17 cellular contexts compared by ENCODE assay signal in the genomic region with DNA sequence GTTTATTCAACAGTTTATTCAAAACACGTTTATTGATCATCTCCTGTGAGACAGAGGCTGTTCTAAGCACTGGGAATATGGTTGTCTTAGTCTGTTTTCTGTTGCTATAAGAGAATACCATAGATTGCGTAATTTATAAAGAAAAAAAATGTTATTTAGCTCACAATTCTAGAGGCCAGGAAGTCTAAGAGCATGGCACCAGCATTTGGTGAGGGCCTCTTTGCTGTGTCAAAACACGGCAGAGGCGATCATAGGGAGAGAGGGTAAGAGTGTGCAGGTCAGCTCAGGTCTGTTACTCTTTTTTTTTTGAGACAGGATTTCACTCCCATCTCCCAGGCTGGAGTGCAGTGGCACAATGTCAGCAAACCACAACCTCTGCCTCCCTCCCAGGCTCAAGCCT. TPM values are rescaled to one million over a fixed set of nuclear protein-coding genes. Genes with fewer than 3 reads are reported as not detected.
"Had no signal": no experiment of that assay in that cellular context is flagged by ENCODE, and none has a peak within 500 bp of the region (broad histone marks: within the 10 kb centered on the region; RNA-seq: fewer than 3 reads in every experiment).

No MANE protein-coding gene starts in this region.

- H3K27ac Mint-ChIP-seq: activated CD4-positive, alpha-beta memory T cell treated with anti-CD3 and anti-CD28 coated beads, Interleukin-2, amount 10 ng/mL, durations not matched to agents 7 days and 5 days; activated naive CD4-positive, alpha-beta T cell treated with anti-CD3 and anti-CD28 coated beads, Interleukin-2, amount 10 ng/mL, durations not matched to agents 7 days and 5 days; activated T-cell treated with anti-CD3 and anti-CD28 coated beads, Interleukin-2, amount 50 U/mL, for 24 hours; activated T-helper 2 cell treated with anti-CD3 and anti-CD28 coated beads, Interferon-gamma antibody, Interleukin-2, Interleukin-4, amounts not matched to agents 10 μg/mL and 5 μg/mL and 100 μg/mL, durations not matched to agents 14 hours and 24 hours and 36 hours; nephron; stimulated activated naive CD8-positive, alpha-beta T cell treated with anti-CD3 and anti-CD28 coated beads, Interleukin-15, Interleukin-2, amounts not matched to agents 100 ng/mL and 50 ng/mL, for 24 hours; WTC11 had no signal

- H3K4me3 ChIP-seq: ascending aorta, lung, transverse colon, uterus had no signal

- H3K4me3 Mint-ChIP-seq: activated CD4-positive, alpha-beta memory T cell treated with anti-CD3 and anti-CD28 coated beads, Interleukin-2, amount 10 ng/mL, durations not matched to agents 7 days and 5 days; activated naive CD4-positive, alpha-beta T cell treated with anti-CD3 and anti-CD28 coated beads, Interleukin-2, amount 10 ng/mL, durations not matched to agents 7 days and 5 days; activated T-cell treated with anti-CD3 and anti-CD28 coated beads, Interleukin-2, amount 50 U/mL, for 24 hours; nephron; stimulated activated naive CD8-positive, alpha-beta T cell treated with anti-CD3 and anti-CD28 coated beads, Interleukin-15, Interleukin-2, amounts not matched to agents 100 ng/mL and 50 ng/mL, for 24 hours; WTC11 had no signal

- H3K27me3 Mint-ChIP-seq: activated T-cell treated with anti-CD3 and anti-CD28 coated beads, Interleukin-2, amount 50 U/mL, for 24 hours; stimulated activated naive CD8-positive, alpha-beta T cell treated with anti-CD3 and anti-CD28 coated beads, Interleukin-15, Interleukin-2, amounts not matched to agents 100 ng/mL and 50 ng/mL, for 24 hours had no signal

- H3K9me3 Mint-ChIP-seq: activated CD4-positive, alpha-beta memory T cell treated with anti-CD3 and anti-CD28 coated beads, Interleukin-2, amount 10 ng/mL, durations not matched to agents 7 days and 5 days; activated naive CD4-positive, alpha-beta T cell treated with anti-CD3 and anti-CD28 coated beads, Interleukin-2, amount 10 ng/mL, durations not matched to agents 7 days and 5 days; activated T-cell treated with anti-CD3 and anti-CD28 coated beads, Interleukin-2, amount 50 U/mL, for 24 hours; activated T-helper 2 cell treated with anti-CD3 and anti-CD28 coated beads, Interferon-gamma antibody, Interleukin-2, Interleukin-4, amounts not matched to agents 10 μg/mL and 5 μg/mL and 100 μg/mL, durations not matched to agents 14 hours and 24 hours and 36 hours; nephron; stimulated activated naive CD8-positive, alpha-beta T cell treated with anti-CD3 and anti-CD28 coated beads, Interleukin-15, Interleukin-2, amounts not matched to agents 100 ng/mL and 50 ng/mL, for 24 hours; WTC11 had no signal

- H3K36me3 Mint-ChIP-seq: activated naive CD4-positive, alpha-beta T cell treated with anti-CD3 and anti-CD28 coated beads, Interleukin-2, amount 10 ng/mL, durations not matched to agents 7 days and 5 days; WTC11 had no signal

- DNase-seq: activated CD4-positive, alpha-beta memory T cell treated with anti-CD3 and anti-CD28 coated beads, Interleukin-2, amount 10 ng/mL, durations not matched to agents 7 days and 5 days; activated CD4-positive, alpha-beta T cell treated with anti-CD3 and anti-CD28 coated beads for 4 hours; activated naive CD4-positive, alpha-beta T cell treated with anti-CD3 and anti-CD28 coated beads, Interleukin-2, amount 10 ng/mL, durations not matched to agents 7 days and 5 days; activated T-cell treated with anti-CD3 and anti-CD28 coated beads, Interleukin-2, amount 50 U/mL, for 24 hours; effector CD8-positive, alpha-beta T cell; left cardiac atrium; occipital lobe; retina; transverse colon; uterus had no signal

- ATAC-seq: esophagus mucosa, left cardiac atrium, WTC11 had no signal

RNA-seq across cellular contexts. Expression of a gene that starts 41.6 kb away (rescaled TPM):
- total RNA-seq: activated CD4-positive, alpha-beta memory T cell treated with anti-CD3 and anti-CD28 coated beads, Interleukin-2, amount 10 ng/mL, durations not matched to agents 7 days and 5 days had no signal
